Comparison of ENCODE assay signal across 11 cellular contexts in the genomic region with DNA sequence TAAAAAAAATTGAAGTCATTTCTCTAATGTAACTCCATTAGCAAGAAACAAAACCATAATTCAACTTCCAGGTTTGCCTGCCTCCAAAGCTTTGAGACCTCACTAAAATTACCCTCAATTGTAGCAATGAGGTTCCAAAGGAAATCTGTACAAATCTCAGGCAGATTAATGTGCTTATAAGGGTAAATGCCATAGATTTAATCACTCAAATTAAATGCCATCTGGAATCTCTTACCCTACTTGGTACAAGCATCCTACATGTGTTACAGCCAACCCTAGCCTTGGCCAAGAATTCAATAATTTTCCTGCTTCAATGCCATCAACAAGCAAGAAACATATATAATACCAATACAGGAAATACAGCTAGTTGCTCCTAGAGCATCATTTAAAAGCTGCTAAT.
A peak's percentile ranks its signal among the peaks of the same experiment; 100 is the strongest.
DNase-seq lines count a peak whose midpoint lies in the region; ATAC-seq, FAIRE-seq and TF ChIP-seq lines count a peak whose summit lies in the region.
"Had no signal": no experiment of that assay in that cellular context is flagged by ENCODE, and none has a peak within 500 bp of the region (broad histone marks: within the 10 kb centered on the region; RNA-seq: fewer than 3 reads in every experiment).

No MANE protein-coding gene starts in this region.

- no peak overlapping the region for H3K9ac ChIP-seq in neural cell (ENCODE audit: low read length)

- no peak for TF ChIP-seq RAD21 in neural cell (conservative IDR thresholded peaks at IDR 0.05)

- peak overlapping the region; percentile 57 for H3K4me2 ChIP-seq in neural cell (ENCODE audit: low read length)

- no peaks in the 10 kb centered on the region for H3K9me3 Mint-ChIP-seq in CD8-positive, alpha-beta T cell

- intact Hi-C loops in CD8-positive, alpha-beta T cell (cut with DNase I, micrococcal nuclease): loop anchor here (2.0 to 10.0 kb wide), 8 partner anchors 15 to 1909 kb away; a partner anchor contains a TSS

- in situ Hi-C loops in brain microvascular endothelial cell (cut with HindIII; ENCODE audit: low pct_ligation_motif_present, low sequenced_read_pairs): no loop called here

- H3K4me3 Mint-ChIP-seq in CD8-positive, alpha-beta T cell: peak overlapping the region; percentile 96

- no peak for TF ChIP-seq EP300 in neural cell (conservative IDR thresholded peaks at IDR 0.05; ENCODE audit: poor library complexity, severe bottlenecking)

- H3K4me1 Mint-ChIP-seq in CD8-positive, alpha-beta T cell (ENCODE audit: low read depth): peaks cover 65% of the 10 kb centered on the region

- no peaks in the 10 kb centered on the region for H3K27me3 ChIP-seq in CD8-positive, alpha-beta T cell (ENCODE audit: insufficient read depth, low read length)
- no peaks in the 10 kb centered on the region for H3K27me3 ChIP-seq in brain microvascular endothelial cell (replicated peaks)
- H3K27me3 ChIP-seq in neural cell (ENCODE audit: insufficient read depth, low read depth, low read length): peaks cover 22% of the 10 kb centered on the region

- no peak overlapping the region for H2AFZ ChIP-seq in neural cell (ENCODE audit: low read depth, low read length)

- no peak for TF ChIP-seq POLR2A in GM12892 (IDR thresholded peaks at IDR 0.05; ENCODE audit: low read depth, low read length)

- peak overlapping the region; percentile 82 for H3K27ac Mint-ChIP-seq in CD8-positive, alpha-beta T cell

- CTCF ChIA-PET in CD8-positive, alpha-beta T cell (lab: Charles Lee): interaction anchor here (1.1 to 7.4 kb wide), 18 partner anchors 11 to 149 kb away, joined by 3 to 133 read pairs (median 6); no protein-coding TSS in a partner anchor

- H3K4me1 ChIP-seq in CD8-positive, alpha-beta T cell (ENCODE audit: insufficient read depth, low read length): peaks cover 49% of the 10 kb centered on the region

- H3K27ac ChIP-seq in CD8-positive, alpha-beta T cell (ENCODE audit: low read depth, low read length): no peak overlapping the region
- H3K27ac ChIP-seq in brain microvascular endothelial cell (peak overlapping the region; percentile 93), neural cell (ENCODE audit: low read length) (no peak overlapping the region)

- H3F3A ChIP-seq in neural cell (ENCODE audit: insufficient read depth, low read length, poor library complexity, severe bottlenecking): no peaks in the 10 kb centered on the region

- no peaks in the 10 kb centered on the region for H3K27me3 Mint-ChIP-seq in CD8-positive, alpha-beta T cell (ENCODE audit: low read depth)

- no peaks in the 10 kb centered on the region for H3K9me3 ChIP-seq in CD8-positive, alpha-beta T cell (ENCODE audit: low read length)
- no peaks in the 10 kb centered on the region for H3K9me3 ChIP-seq in neural cell (ENCODE audit: low read length)

- peak overlapping the region; percentile 59 for H3K4me3 ChIP-seq in CD8-positive, alpha-beta T cell (ENCODE audit: low read depth, low read length)
- H3K4me3 ChIP-seq in brain microvascular endothelial cell (ENCODE audit: low read depth, low read length) (peak overlapping the region; percentile 13), neural cell (ENCODE audit: low read length) (peak overlapping the region; percentile 89)

- ATAC-seq in CD8-positive, alpha-beta T cell: no peak
- ATAC-seq in HG03442 (IDR thresholded peaks at IDR 0.05; ENCODE audit: unreplicated experiment) (no peak), HG03520 (IDR thresholded peaks at IDR 0.05; ENCODE audit: unreplicated experiment) (no peak)
- ATAC-seq: Right ventricle myocardium inferior had no signal

- no peak for FAIRE-seq in GM12892 (lab: Jason Lieb, UNC)

- TF ChIP-seq CTCF in CD8-positive, alpha-beta T cell (IDR thresholded peaks at IDR 0.05): no peak
- no peak for TF ChIP-seq CTCF in brain microvascular endothelial cell (IDR thresholded peaks at IDR 0.05; ENCODE audit: low read depth, low read length, missing control alignments)
- no peak for TF ChIP-seq CTCF in neural cell (IDR thresholded peaks at IDR 0.05; ENCODE audit: poor library complexity, severe bottlenecking)

- peaks cover 42% of the 10 kb centered on the region for H3K79me2 ChIP-seq in neural cell (replicated peaks; ENCODE audit: insufficient read depth, low read length)

- DNase-seq in CD8-positive, alpha-beta T cell: no peak
- peak; percentile 57 to 80 for DNase-seq in NCI-H446 (lab: John Stamatoyannopoulos, UW)
- DNase-seq in brain microvascular endothelial cell: no peak
- DNase-seq in GM12892 (ENCODE audit: insufficient read length): no peak
- no peak for DNase-seq in NCI-H1048 (lab: John Stamatoyannopoulos, UW)
- DNase-seq: NCI-H1436, occipital lobe had no signal

- POLR2A ChIA-PET in CD8-positive, alpha-beta T cell (lab: Charles Lee): interaction anchor here (1.4 to 4.0 kb wide), 4 partner anchors 89 to 140 kb away, joined by 3 to 30 read pairs (median 12); no protein-coding TSS in a partner anchor

- peaks cover 45% of the 10 kb centered on the region for H3K36me3 Mint-ChIP-seq in CD8-positive, alpha-beta T cell

- H4K20me1 ChIP-seq in neural cell (ENCODE audit: insufficient read depth): no peaks in the 10 kb centered on the region

- H3K9me2 ChIP-seq in neural cell (ENCODE audit: insufficient read depth, low read length): no peaks in the 10 kb centered on the region

- H3K36me3 ChIP-seq in CD8-positive, alpha-beta T cell (ENCODE audit: insufficient read depth, low read length): no peaks in the 10 kb centered on the region
- H3K36me3 ChIP-seq in brain microvascular endothelial cell (replicated peaks) (no peaks in the 10 kb centered on the region), neural cell (ENCODE audit: insufficient read depth, low read length) (no peaks in the 10 kb centered on the region)

TF ChIP-seq in neural cell, 6 proteins besides CTCF, POLR2A, EP300 and RAD21:
- no peak for TF ChIP-seq MXI1 (conservative IDR thresholded peaks at IDR 0.05; ENCODE audit: poor library complexity, severe bottlenecking)
- no peak for TF ChIP-seq SMC3 (conservative IDR thresholded peaks at IDR 0.05; ENCODE audit: poor library complexity)
- no peak for TF ChIP-seq EZH2 (IDR thresholded peaks at IDR 0.05; ENCODE audit: borderline replicate concordance, insufficient read depth, low read length, poor library complexity, severe bottlenecking)
- no peak for TF ChIP-seq POLR2AphosphoS5 (IDR thresholded peaks at IDR 0.05)
- TF ChIP-seq, protein P1, sequence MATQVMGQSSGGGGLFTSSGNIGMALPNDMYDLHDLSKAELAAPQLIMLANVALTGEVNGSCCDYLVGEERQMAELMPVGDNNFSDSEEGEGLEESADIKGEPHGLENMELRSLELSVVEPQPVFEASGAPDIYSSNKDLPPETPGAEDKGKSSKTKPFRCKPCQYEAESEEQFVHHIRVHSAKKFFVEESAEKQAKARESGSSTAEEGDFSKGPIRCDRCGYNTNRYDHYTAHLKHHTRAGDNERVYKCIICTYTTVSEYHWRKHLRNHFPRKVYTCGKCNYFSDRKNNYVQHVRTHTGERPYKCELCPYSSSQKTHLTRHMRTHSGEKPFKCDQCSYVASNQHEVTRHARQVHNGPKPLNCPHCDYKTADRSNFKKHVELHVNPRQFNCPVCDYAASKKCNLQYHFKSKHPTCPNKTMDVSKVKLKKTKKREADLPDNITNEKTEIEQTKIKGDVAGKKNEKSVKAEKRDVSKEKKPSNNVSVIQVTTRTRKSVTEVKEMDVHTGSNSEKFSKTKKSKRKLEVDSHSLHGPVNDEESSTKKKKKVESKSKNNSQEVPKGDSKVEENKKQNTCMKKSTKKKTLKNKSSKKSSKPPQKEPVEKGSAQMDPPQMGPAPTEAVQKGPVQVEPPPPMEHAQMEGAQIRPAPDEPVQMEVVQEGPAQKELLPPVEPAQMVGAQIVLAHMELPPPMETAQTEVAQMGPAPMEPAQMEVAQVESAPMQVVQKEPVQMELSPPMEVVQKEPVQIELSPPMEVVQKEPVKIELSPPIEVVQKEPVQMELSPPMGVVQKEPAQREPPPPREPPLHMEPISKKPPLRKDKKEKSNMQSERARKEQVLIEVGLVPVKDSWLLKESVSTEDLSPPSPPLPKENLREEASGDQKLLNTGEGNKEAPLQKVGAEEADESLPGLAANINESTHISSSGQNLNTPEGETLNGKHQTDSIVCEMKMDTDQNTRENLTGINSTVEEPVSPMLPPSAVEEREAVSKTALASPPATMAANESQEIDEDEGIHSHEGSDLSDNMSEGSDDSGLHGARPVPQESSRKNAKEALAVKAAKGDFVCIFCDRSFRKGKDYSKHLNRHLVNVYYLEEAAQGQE (IDR thresholded peaks at IDR 0.05; ENCODE audit: borderline replicate concordance): no peak
- TF ChIP-seq TAF1 (IDR thresholded peaks at IDR 0.05; ENCODE audit: low read depth): no peak
TF ChIP-seq in neural cell: peak in this region for 0.

Comparison
In these comparisons a context has a peak if more than half of its experiments do, and no peak if none do; other contexts are left out.
1. DNase-seq: peak in NCI-H446 (2 of 2); none in CD8-positive, alpha-beta T cell (0 of 7), brain microvascular endothelial cell (single experiment), GM12892 (single experiment) and NCI-H1048 (single experiment).
2. H3K4me3 ChIP-seq: peak in every context shown above with its lines; median percentile 89 in neural cell; 59 in CD8-positive, alpha-beta T cell; 13 in brain microvascular endothelial cell.